Comparison of ENCODE assay signal across 1 cellular context in the genomic region with DNA sequence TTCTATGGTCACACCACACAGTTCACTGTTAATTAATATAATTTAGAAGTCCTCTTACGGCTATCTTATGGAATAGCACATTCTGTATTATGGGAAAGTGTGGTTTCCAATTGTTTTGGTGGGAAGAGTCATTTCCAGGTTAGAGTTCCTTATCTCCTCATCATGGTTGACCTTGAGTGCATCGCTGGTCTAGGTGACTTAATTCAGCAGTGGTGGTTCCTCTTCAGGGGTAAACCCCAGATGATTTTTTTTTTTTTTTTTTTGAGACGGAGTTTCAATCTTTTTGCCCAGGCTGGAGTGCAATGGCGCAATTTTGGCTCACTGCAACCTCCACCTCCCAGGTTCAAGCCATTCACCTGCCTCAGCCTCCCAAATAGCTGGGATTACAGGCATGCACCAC.
TF ChIP-seq lines count a peak whose summit lies in the region.

No MANE protein-coding gene starts in this region.

TF ChIP-seq in GM12878, 131 proteins besides CTCF, POLR2A, EP300 and RAD21 (continued from another document):
- TF ChIP-seq ASH2L (IDR thresholded peaks at IDR 0.05; ENCODE audit: borderline replicate concordance, low read depth) (no peak), FOXM1 (IDR thresholded peaks at IDR 0.05; ENCODE audit: low read depth, low read length) (no peak), PAX5 (IDR thresholded peaks at IDR 0.05; ENCODE audit: borderline replicate concordance, low read depth, low read length) (no peak), NR2C1 (IDR thresholded peaks at IDR 0.05) (no peak), NRF1 (conservative IDR thresholded peaks at IDR 0.05; ENCODE audit: low read depth, low read length) (no peak), EGR1 (IDR thresholded peaks at IDR 0.05; ENCODE audit: borderline replicate concordance in 1 of 2, low read depth in 2 of 2, low read length in 2 of 2) (no peak), HDGF (IDR thresholded peaks at IDR 0.05) (no peak), TCF7 (IDR thresholded peaks at IDR 0.05; ENCODE audit: borderline replicate concordance) (no peak), TBL1XR1 (IDR thresholded peaks at IDR 0.05; ENCODE audit: low read depth, low read length) (no peak)
- TF ChIP-seq, protein P1, sequence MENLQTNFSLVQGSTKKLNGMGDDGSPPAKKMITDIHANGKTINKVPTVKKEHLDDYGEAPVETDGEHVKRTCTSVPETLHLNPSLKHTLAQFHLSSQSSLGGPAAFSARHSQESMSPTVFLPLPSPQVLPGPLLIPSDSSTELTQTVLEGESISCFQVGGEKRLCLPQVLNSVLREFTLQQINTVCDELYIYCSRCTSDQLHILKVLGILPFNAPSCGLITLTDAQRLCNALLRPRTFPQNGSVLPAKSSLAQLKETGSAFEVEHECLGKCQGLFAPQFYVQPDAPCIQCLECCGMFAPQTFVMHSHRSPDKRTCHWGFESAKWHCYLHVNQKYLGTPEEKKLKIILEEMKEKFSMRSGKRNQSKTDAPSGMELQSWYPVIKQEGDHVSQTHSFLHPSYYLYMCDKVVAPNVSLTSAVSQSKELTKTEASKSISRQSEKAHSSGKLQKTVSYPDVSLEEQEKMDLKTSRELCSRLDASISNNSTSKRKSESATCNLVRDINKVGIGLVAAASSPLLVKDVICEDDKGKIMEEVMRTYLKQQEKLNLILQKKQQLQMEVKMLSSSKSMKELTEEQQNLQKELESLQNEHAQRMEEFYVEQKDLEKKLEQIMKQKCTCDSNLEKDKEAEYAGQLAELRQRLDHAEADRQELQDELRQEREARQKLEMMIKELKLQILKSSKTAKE (IDR thresholded peaks at IDR 0.05; ENCODE audit: low read depth, poor library complexity, severe bottlenecking): no peak
TF ChIP-seq in GM12878: peak in this region for 7.
